24 cellular contexts compared by ENCODE assay signal in genomic region chr17:79070266-79070880, GRCh38.
"Had no signal": no experiment of that assay in that cellular context is flagged by ENCODE, and none has a peak within 500 bp of the region (broad histone marks: within the 10 kb centered on the region; RNA-seq: fewer than 3 reads in every experiment).

No MANE protein-coding gene starts in this region.

- ATAC-seq: activated CD4-positive, CD25-positive, alpha-beta regulatory T cell treated with anti-CD3 and anti-CD28 coated beads, Interleukin-2, amount 50 U/mL, for 24 hours; effector memory CD8-positive, alpha-beta T cell; gastroesophageal sphincter; right cardiac atrium; stimulated activated effector memory CD8-positive, alpha-beta T cell treated with anti-CD3 and anti-CD28 coated beads, Interleukin-12 subunit alpha, Interleukin-12 subunit beta, amount 100 ng/mL, for 72 hours had no signal

- FAIRE-seq: astrocyte had no signal

- DNase-seq: activated CD4-positive, alpha-beta T cell treated with anti-CD3 and anti-CD28 coated beads for 48 hours; activated CD4-positive, alpha-beta T cell treated with anti-CD3 and anti-CD28 coated beads, Interleukin-2, amount 50 U/mL, for 48 hours; activated CD8-positive, alpha-beta memory T cell treated with anti-CD3 and anti-CD28 coated beads for 24 hours; activated gamma-delta T cell; brain microvascular endothelial cell; cortex of kidney; effector memory CD8-positive, alpha-beta T cell; erythroblast; islet precursor cell; left ventricle myocardium inferior; naive B cell; occipital lobe; stimulated activated CD4-positive, alpha-beta T cell treated with anti-CD3 and anti-CD28 coated beads, Interleukin-12 subunit alpha, Interleukin-12 subunit beta, amount 100 ng/mL, for 4 hours; stimulated activated CD4-positive, alpha-beta T cell treated with anti-CD3 and anti-CD28 coated beads, Interleukin-4, amount 100 ng/mL, for 1 hour; T-helper 9 cell; WERI-Rb-1 had no signal

- H3K9me3 ChIP-seq: gastroesophageal sphincter, left ventricle myocardium inferior, thoracic aorta, vagina had no signal

- H3K4me3 ChIP-seq: gastroesophageal sphincter, hepatocyte, left ventricle myocardium inferior, thoracic aorta, vagina had no signal

- H3K27me3 ChIP-seq: gastroesophageal sphincter, hepatocyte, vagina had no signal

- H3K36me3 ChIP-seq: brain microvascular endothelial cell, gastroesophageal sphincter, left ventricle myocardium inferior, thoracic aorta, vagina, WERI-Rb-1 had no signal

- H3K4me2 ChIP-seq: hepatocyte had no signal

- H3K79me2 ChIP-seq: hepatocyte had no signal

- H2AFZ ChIP-seq: hepatocyte had no signal

- H3K27ac ChIP-seq: brain microvascular endothelial cell, gastroesophageal sphincter, hepatocyte, left ventricle myocardium inferior, thoracic aorta, vagina, WERI-Rb-1 had no signal
